In genomic region chr6:28218312-28219248, GRCh38 we compare ENCODE assay signal across 1 cellular context.
A peak's percentile ranks its signal among the peaks of the same experiment; 100 is the strongest.
TF ChIP-seq lines count a peak whose summit lies in the region.

No MANE protein-coding gene starts in this region.

TF ChIP-seq in HepG2, 621 proteins besides CTCF, POLR2A, EP300 and RAD21 (continued from another document and continues in another):
- TF ChIP-seq, protein P1, sequence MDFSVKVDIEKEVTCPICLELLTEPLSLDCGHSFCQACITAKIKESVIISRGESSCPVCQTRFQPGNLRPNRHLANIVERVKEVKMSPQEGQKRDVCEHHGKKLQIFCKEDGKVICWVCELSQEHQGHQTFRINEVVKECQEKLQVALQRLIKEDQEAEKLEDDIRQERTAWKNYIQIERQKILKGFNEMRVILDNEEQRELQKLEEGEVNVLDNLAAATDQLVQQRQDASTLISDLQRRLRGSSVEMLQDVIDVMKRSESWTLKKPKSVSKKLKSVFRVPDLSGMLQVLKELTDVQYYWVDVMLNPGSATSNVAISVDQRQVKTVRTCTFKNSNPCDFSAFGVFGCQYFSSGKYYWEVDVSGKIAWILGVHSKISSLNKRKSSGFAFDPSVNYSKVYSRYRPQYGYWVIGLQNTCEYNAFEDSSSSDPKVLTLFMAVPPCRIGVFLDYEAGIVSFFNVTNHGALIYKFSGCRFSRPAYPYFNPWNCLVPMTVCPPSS (IDR thresholded peaks at IDR 0.05), result no peak
- TF ChIP-seq ZNF224 (CRISPR knock-in tag; IDR thresholded peaks at IDR 0.05), result no peak
- TF ChIP-seq ZNF235 (CRISPR knock-in tag; IDR thresholded peaks at IDR 0.05; ENCODE audit: borderline replicate concordance), result no peak
- no peak for TF ChIP-seq ATRX (CRISPR knock-in tag; IDR thresholded peaks at IDR 0.05; ENCODE audit: borderline replicate concordance)
- 0 out of 2 replicates have a peak, but pooled peaks have one; percentile 32 for TF ChIP-seq CBFB (CRISPR knock-in tag; IDR thresholded peaks at IDR 0.05)
- TF ChIP-seq TCF7L2 (IDR thresholded peaks at IDR 0.05; ENCODE audit: low read depth, low read length), result no peak
- no peak for TF ChIP-seq CREM (IDR thresholded peaks at IDR 0.05)
- no peak for TF ChIP-seq CREM (CRISPR knock-in tag; IDR thresholded peaks at IDR 0.05)
- TF ChIP-seq ADNP (CRISPR knock-in tag; IDR thresholded peaks at IDR 0.05), result no peak
- peak; percentile 74; the same call in 1 of the 2 replicates for TF ChIP-seq ZNF367 (CRISPR knock-in tag; IDR thresholded peaks at IDR 0.05; ENCODE audit: borderline replicate concordance)
- TF ChIP-seq SIX1 (CRISPR knock-in tag; IDR thresholded peaks at IDR 0.05; ENCODE audit: borderline replicate concordance), result no peak
- TF ChIP-seq PAF1 (CRISPR knock-in tag; IDR thresholded peaks at IDR 0.05), result no peak
- TF ChIP-seq TFAP4 (IDR thresholded peaks at IDR 0.05; ENCODE audit: borderline replicate concordance, low read depth), result peak; percentile 27; the same call in 1 of the 2 replicates
- TF ChIP-seq YEATS4 (CRISPR knock-in tag; IDR thresholded peaks at IDR 0.05; ENCODE audit: borderline replicate concordance), result peak; percentile 89
- no peak for TF ChIP-seq JUNB (CRISPR knock-in tag; IDR thresholded peaks at IDR 0.05; ENCODE audit: borderline replicate concordance)
- TF ChIP-seq NFIB (CRISPR knock-in tag; IDR thresholded peaks at IDR 0.05; ENCODE audit: borderline replicate concordance), result no peak
- no peak for TF ChIP-seq ZNF460 (CRISPR knock-in tag; IDR thresholded peaks at IDR 0.05; ENCODE audit: borderline replicate concordance)
- TF ChIP-seq PPARG (CRISPR knock-in tag; conservative IDR thresholded peaks at IDR 0.05), result 0 out of 2 replicates have a peak, but pooled peaks have one; percentile 21
- no peak for TF ChIP-seq SOX6 (IDR thresholded peaks at IDR 0.05)
- peak; percentile 57; the same call in 1 of the 2 replicates for TF ChIP-seq SOX6 (CRISPR knock-in tag; IDR thresholded peaks at IDR 0.05)
- 0 out of 2 replicates have a peak, but pooled peaks have one; percentile 72 for TF ChIP-seq ZNF264 (CRISPR knock-in tag; IDR thresholded peaks at IDR 0.05)
- TF ChIP-seq, protein P2, sequence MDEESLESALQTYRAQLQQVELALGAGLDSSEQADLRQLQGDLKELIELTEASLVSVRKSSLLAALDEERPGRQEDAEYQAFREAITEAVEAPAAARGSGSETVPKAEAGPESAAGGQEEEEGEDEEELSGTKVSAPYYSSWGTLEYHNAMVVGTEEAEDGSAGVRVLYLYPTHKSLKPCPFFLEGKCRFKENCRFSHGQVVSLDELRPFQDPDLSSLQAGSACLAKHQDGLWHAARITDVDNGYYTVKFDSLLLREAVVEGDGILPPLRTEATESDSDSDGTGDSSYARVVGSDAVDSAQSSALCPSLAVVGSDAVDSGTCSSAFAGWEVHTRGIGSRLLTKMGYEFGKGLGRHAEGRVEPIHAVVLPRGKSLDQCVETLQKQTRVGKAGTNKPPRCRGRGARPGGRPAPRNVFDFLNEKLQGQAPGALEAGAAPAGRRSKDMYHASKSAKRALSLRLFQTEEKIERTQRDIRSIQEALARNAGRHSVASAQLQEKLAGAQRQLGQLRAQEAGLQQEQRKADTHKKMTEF (CRISPR knock-in tag; IDR thresholded peaks at IDR 0.05), result peak; percentile 86
- TF ChIP-seq TARDBP (CRISPR knock-in tag; IDR thresholded peaks at IDR 0.05), result peak; percentile 47; the same call in 1 of the 2 replicates
- TF ChIP-seq KLF9 (CRISPR knock-in tag; IDR thresholded peaks at IDR 0.05; ENCODE audit: low read depth), result 0 out of 2 replicates have a peak, but pooled peaks have one; percentile 56
- no peak for TF ChIP-seq ZNF30 (CRISPR knock-in tag; IDR thresholded peaks at IDR 0.05)
- TF ChIP-seq, protein P3, sequence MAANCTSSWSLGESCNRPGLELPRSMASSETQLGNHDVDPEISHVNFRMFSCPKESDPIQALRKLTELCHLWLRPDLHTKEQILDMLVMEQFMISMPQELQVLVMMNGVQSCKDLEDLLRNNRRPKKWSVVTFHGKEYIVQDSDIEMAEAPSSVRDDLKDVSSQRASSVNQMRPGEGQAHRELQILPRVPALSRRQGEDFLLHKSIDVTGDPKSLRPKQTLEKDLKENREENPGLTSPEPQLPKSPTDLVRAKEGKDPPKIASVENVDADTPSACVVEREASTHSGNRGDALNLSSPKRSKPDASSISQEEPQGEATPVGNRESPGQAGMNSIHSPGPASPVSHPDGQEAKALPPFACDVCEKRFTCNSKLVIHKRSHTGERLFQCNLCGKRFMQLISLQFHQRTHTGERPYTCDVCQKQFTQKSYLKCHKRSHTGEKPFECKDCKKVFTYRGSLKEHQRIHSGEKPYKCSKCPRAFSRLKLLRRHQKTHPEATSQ (CRISPR knock-in tag; IDR thresholded peaks at IDR 0.05; ENCODE audit: borderline replicate concordance), result peak; percentile 42; the same call in 1 of the 2 replicates
- TF ChIP-seq ZNF331 (CRISPR knock-in tag; IDR thresholded peaks at IDR 0.05), result peak; percentile 60
- TF ChIP-seq TFDP1 (CRISPR knock-in tag; IDR thresholded peaks at IDR 0.05; ENCODE audit: borderline replicate concordance), result peak; percentile 95
- no peak for TF ChIP-seq GPN1 (CRISPR knock-in tag; IDR thresholded peaks at IDR 0.05; ENCODE audit: borderline replicate concordance)
- TF ChIP-seq ZFP62 (CRISPR knock-in tag; IDR thresholded peaks at IDR 0.05), result no peak
- no peak for TF ChIP-seq FOXC1 (CRISPR knock-in tag; IDR thresholded peaks at IDR 0.05; ENCODE audit: borderline replicate concordance)
- 0 out of 2 replicates have a peak, but pooled peaks have one; percentile 70 for TF ChIP-seq ETS1 (CRISPR knock-in tag; IDR thresholded peaks at IDR 0.05)
- TF ChIP-seq CEBPB (IDR thresholded peaks at IDR 0.05; ENCODE audit: borderline replicate concordance, low read depth, low read length), result no peak
- TF ChIP-seq ZNF607 (CRISPR knock-in tag; IDR thresholded peaks at IDR 0.05; ENCODE audit: borderline replicate concordance), result peak; percentile 93
- TF ChIP-seq ZNF646 (CRISPR knock-in tag; IDR thresholded peaks at IDR 0.05), result no peak; the same call in 1 of the 2 replicates
- peak; percentile 95 for TF ChIP-seq ZNF816 (CRISPR knock-in tag; IDR thresholded peaks at IDR 0.05; ENCODE audit: borderline replicate concordance)
- peak; percentile 57; the same call in 1 of the 2 replicates for TF ChIP-seq NR0B2 (CRISPR knock-in tag; IDR thresholded peaks at IDR 0.05)
- TF ChIP-seq ZNF543 (CRISPR knock-in tag; IDR thresholded peaks at IDR 0.05), result peak; percentile 91
- no peak for TF ChIP-seq ZNF615 (CRISPR knock-in tag; IDR thresholded peaks at IDR 0.05; ENCODE audit: borderline replicate concordance)
- TF ChIP-seq MBD4 (IDR thresholded peaks at IDR 0.05; ENCODE audit: borderline replicate concordance, low read length), result no peak
- no peak for TF ChIP-seq ZNF776 (CRISPR knock-in tag; IDR thresholded peaks at IDR 0.05)
- no peak for TF ChIP-seq TSC22D2 (CRISPR knock-in tag; IDR thresholded peaks at IDR 0.05; ENCODE audit: borderline replicate concordance)
- no peak for TF ChIP-seq PHF5A (CRISPR knock-in tag; IDR thresholded peaks at IDR 0.05; ENCODE audit: low read depth, unreplicated experiment)
- TF ChIP-seq KAT8 (CRISPR knock-in tag; IDR thresholded peaks at IDR 0.05), result peak; percentile 89
- TF ChIP-seq, protein P4, sequence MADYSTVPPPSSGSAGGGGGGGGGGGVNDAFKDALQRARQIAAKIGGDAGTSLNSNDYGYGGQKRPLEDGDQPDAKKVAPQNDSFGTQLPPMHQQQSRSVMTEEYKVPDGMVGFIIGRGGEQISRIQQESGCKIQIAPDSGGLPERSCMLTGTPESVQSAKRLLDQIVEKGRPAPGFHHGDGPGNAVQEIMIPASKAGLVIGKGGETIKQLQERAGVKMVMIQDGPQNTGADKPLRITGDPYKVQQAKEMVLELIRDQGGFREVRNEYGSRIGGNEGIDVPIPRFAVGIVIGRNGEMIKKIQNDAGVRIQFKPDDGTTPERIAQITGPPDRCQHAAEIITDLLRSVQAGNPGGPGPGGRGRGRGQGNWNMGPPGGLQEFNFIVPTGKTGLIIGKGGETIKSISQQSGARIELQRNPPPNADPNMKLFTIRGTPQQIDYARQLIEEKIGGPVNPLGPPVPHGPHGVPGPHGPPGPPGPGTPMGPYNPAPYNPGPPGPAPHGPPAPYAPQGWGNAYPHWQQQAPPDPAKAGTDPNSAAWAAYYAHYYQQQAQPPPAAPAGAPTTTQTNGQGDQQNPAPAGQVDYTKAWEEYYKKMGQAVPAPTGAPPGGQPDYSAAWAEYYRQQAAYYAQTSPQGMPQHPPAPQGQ (CRISPR knock-in tag; IDR thresholded peaks at IDR 0.05; ENCODE audit: borderline replicate concordance), result no peak
- TF ChIP-seq ZNF274 (CRISPR knock-in tag; IDR thresholded peaks at IDR 0.05), result peak; percentile 66
